1 cellular context compared by ENCODE assay signal in genomic region chr7:37342170-37342569, GRCh38.
TF ChIP-seq lines count a peak whose summit lies in the region.

No MANE protein-coding gene starts in this region.

TF ChIP-seq in WTC11, 78 proteins besides CTCF, POLR2A, EP300 and RAD21 (continued from another document):
- TF ChIP-seq ZNF416 (CRISPR knock-in tag; IDR thresholded peaks at IDR 0.05): no peak
- TF ChIP-seq E2F1 (CRISPR knock-in tag; IDR thresholded peaks at IDR 0.05): no peak
- TF ChIP-seq CBFB (CRISPR knock-in tag; IDR thresholded peaks at IDR 0.05; ENCODE audit: low read depth): no peak
- TF ChIP-seq ZNF232 (CRISPR knock-in tag; IDR thresholded peaks at IDR 0.05): no peak
- TF ChIP-seq ATF3 (CRISPR knock-in tag; conservative IDR thresholded peaks at IDR 0.05): no peak
- TF ChIP-seq ZMAT4 (CRISPR knock-in tag; IDR thresholded peaks at IDR 0.05): no peak
- no peak for TF ChIP-seq SMAD3 (CRISPR knock-in tag; IDR thresholded peaks at IDR 0.05; ENCODE audit: borderline replicate concordance)
- TF ChIP-seq ETV6 (CRISPR knock-in tag; IDR thresholded peaks at IDR 0.05): no peak
- TF ChIP-seq ELF4 (CRISPR knock-in tag; IDR thresholded peaks at IDR 0.05; ENCODE audit: low read depth): no peak
